In the genomic region with DNA sequence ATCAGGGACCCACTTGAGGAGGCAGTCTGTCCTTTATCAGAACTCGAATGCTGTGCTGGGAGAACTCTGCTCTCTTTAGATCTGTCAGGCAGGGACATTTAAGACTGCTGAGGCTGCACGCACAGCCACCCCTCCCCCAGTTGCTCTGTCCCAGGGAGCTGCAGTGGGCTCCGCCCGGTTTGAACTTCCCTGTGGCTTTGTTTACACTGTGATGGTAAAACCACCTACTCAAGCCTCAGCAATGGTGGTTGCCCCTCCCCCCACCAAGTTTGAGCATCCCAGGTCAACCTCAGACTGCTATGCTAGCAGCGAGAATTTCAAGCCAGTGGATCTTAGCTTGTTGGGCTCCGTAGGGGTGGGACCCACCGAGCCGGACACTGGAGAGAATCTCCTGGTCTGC, we compare ENCODE assay signal across 2 cellular contexts.
TF ChIP-seq lines count a peak whose summit lies in the region.

No MANE protein-coding gene starts in this region.

TF ChIP-seq in K562, 482 proteins besides CTCF, POLR2A, EP300 and RAD21:
- TF ChIP-seq, protein P1, sequence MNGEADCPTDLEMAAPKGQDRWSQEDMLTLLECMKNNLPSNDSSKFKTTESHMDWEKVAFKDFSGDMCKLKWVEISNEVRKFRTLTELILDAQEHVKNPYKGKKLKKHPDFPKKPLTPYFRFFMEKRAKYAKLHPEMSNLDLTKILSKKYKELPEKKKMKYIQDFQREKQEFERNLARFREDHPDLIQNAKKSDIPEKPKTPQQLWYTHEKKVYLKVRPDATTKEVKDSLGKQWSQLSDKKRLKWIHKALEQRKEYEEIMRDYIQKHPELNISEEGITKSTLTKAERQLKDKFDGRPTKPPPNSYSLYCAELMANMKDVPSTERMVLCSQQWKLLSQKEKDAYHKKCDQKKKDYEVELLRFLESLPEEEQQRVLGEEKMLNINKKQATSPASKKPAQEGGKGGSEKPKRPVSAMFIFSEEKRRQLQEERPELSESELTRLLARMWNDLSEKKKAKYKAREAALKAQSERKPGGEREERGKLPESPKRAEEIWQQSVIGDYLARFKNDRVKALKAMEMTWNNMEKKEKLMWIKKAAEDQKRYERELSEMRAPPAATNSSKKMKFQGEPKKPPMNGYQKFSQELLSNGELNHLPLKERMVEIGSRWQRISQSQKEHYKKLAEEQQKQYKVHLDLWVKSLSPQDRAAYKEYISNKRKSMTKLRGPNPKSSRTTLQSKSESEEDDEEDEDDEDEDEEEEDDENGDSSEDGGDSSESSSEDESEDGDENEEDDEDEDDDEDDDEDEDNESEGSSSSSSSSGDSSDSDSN (IDR thresholded peaks at IDR 0.05; ENCODE audit: borderline replicate concordance in 1 of 2, low read depth in 2 of 2, low read length in 2 of 2) = no peak
- TF ChIP-seq ATF1 (CRISPR knock-in tag; IDR thresholded peaks at IDR 0.05) (no peak), ATF1 (tag; IDR thresholded peaks at IDR 0.05) (no peak), RBM22 (IDR thresholded peaks at IDR 0.05; ENCODE audit: low read depth, low read length, poor library complexity, severe bottlenecking) (no peak)
- TF ChIP-seq, protein P2, sequence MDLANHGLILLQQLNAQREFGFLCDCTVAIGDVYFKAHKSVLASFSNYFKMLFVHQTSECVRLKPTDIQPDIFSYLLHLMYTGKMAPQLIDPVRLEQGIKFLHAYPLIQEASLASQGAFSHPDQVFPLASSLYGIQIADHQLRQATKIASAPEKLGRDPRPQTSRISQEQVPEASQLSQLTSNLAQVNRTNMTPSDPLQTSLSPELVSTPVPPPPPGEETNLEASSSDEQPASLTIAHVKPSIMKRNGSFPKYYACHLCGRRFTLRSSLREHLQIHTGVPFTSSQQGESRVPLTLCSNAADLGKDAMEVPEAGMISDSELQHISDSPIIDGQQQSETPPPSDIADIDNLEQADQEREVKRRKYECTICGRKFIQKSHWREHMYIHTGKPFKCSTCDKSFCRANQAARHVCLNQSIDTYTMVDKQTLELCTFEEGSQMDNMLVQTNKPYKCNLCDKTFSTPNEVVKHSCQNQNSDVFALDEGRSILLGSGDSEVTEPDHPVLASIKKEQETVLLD (IDR thresholded peaks at IDR 0.05) = no peak
TF ChIP-seq in K562: peak in this region for 0.

TF ChIP-seq in HepG2, 621 proteins besides CTCF, POLR2A, EP300 and RAD21:
- TF ChIP-seq RXRA (CRISPR knock-in tag; IDR thresholded peaks at IDR 0.05) = no peak
- TF ChIP-seq, protein P3, sequence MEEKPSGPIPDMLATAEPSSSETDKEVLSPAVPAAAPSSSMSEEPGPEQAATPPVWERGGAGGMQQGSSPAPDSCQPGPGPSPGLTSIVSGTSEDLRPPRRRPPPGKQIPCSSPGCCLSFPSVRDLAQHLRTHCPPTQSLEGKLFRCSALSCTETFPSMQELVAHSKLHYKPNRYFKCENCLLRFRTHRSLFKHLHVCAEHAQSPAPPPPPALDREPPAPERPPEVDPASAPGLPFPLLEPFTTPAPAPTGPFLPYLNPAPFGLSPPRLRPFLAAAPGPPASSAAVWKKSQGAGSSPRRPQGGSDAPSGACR (CRISPR knock-in tag; IDR thresholded peaks at IDR 0.05) = no peak
- TF ChIP-seq SNRNP70 (IDR thresholded peaks at IDR 0.05; ENCODE audit: low read depth, low read length) = no peak
- no peak for TF ChIP-seq JUND (CRISPR knock-in tag; IDR thresholded peaks at IDR 0.05)
- TF ChIP-seq, protein P4, sequence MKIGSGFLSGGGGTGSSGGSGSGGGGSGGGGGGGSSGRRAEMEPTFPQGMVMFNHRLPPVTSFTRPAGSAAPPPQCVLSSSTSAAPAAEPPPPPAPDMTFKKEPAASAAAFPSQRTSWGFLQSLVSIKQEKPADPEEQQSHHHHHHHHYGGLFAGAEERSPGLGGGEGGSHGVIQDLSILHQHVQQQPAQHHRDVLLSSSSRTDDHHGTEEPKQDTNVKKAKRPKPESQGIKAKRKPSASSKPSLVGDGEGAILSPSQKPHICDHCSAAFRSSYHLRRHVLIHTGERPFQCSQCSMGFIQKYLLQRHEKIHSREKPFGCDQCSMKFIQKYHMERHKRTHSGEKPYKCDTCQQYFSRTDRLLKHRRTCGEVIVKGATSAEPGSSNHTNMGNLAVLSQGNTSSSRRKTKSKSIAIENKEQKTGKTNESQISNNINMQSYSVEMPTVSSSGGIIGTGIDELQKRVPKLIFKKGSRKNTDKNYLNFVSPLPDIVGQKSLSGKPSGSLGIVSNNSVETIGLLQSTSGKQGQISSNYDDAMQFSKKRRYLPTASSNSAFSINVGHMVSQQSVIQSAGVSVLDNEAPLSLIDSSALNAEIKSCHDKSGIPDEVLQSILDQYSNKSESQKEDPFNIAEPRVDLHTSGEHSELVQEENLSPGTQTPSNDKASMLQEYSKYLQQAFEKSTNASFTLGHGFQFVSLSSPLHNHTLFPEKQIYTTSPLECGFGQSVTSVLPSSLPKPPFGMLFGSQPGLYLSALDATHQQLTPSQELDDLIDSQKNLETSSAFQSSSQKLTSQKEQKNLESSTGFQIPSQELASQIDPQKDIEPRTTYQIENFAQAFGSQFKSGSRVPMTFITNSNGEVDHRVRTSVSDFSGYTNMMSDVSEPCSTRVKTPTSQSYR (CRISPR knock-in tag; IDR thresholded peaks at IDR 0.05; ENCODE audit: borderline replicate concordance) = no peak
- TF ChIP-seq ZNF564 (CRISPR knock-in tag; IDR thresholded peaks at IDR 0.05) = no peak
- TF ChIP-seq GLI4 (CRISPR knock-in tag; IDR thresholded peaks at IDR 0.05; ENCODE audit: borderline replicate concordance) = no peak
- no peak for TF ChIP-seq KDM3A (CRISPR knock-in tag; IDR thresholded peaks at IDR 0.05; ENCODE audit: low read depth)
- no peak for TF ChIP-seq ZFAT (CRISPR knock-in tag; conservative IDR thresholded peaks at IDR 0.05)
- no peak for TF ChIP-seq RARA (CRISPR knock-in tag; IDR thresholded peaks at IDR 0.05)
- TF ChIP-seq, protein P5, sequence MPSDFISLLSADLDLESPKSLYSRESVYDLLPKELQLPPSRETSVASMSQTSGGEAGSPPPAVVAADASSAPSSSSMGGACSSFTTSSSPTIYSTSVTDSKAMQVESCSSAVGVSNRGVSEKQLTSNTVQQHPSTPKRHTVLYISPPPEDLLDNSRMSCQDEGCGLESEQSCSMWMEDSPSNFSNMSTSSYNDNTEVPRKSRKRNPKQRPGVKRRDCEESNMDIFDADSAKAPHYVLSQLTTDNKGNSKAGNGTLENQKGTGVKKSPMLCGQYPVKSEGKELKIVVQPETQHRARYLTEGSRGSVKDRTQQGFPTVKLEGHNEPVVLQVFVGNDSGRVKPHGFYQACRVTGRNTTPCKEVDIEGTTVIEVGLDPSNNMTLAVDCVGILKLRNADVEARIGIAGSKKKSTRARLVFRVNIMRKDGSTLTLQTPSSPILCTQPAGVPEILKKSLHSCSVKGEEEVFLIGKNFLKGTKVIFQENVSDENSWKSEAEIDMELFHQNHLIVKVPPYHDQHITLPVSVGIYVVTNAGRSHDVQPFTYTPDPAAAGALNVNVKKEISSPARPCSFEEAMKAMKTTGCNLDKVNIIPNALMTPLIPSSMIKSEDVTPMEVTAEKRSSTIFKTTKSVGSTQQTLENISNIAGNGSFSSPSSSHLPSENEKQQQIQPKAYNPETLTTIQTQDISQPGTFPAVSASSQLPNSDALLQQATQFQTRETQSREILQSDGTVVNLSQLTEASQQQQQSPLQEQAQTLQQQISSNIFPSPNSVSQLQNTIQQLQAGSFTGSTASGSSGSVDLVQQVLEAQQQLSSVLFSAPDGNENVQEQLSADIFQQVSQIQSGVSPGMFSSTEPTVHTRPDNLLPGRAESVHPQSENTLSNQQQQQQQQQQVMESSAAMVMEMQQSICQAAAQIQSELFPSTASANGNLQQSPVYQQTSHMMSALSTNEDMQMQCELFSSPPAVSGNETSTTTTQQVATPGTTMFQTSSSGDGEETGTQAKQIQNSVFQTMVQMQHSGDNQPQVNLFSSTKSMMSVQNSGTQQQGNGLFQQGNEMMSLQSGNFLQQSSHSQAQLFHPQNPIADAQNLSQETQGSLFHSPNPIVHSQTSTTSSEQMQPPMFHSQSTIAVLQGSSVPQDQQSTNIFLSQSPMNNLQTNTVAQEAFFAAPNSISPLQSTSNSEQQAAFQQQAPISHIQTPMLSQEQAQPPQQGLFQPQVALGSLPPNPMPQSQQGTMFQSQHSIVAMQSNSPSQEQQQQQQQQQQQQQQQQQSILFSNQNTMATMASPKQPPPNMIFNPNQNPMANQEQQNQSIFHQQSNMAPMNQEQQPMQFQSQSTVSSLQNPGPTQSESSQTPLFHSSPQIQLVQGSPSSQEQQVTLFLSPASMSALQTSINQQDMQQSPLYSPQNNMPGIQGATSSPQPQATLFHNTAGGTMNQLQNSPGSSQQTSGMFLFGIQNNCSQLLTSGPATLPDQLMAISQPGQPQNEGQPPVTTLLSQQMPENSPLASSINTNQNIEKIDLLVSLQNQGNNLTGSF (CRISPR knock-in tag; IDR thresholded peaks at IDR 0.05) = no peak
- TF ChIP-seq ZSCAN30 (CRISPR knock-in tag; IDR thresholded peaks at IDR 0.05) = no peak
- no peak for TF ChIP-seq ZKSCAN8 (CRISPR knock-in tag; IDR thresholded peaks at IDR 0.05; ENCODE audit: borderline replicate concordance)
- no peak for TF ChIP-seq ZNF652 (CRISPR knock-in tag; IDR thresholded peaks at IDR 0.05; ENCODE audit: borderline replicate concordance, low read depth)
- TF ChIP-seq ZBTB42 (CRISPR knock-in tag; IDR thresholded peaks at IDR 0.05) = no peak
- TF ChIP-seq XRCC5 (optimal IDR thresholded peaks at IDR 0.05; ENCODE audit: low read length) = no peak
- TF ChIP-seq, protein P6, sequence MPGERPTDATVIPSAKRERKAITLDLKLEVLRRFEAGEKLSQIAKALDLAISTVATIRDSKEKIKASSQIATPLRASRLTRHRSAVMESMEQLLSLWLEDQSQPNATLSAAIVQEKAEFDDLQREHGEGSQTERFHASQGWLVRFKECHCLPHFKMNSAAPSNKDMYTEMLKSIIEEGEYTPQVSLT (CRISPR knock-in tag; IDR thresholded peaks at IDR 0.05; ENCODE audit: borderline replicate concordance, low read depth) = no peak
- no peak for TF ChIP-seq ZNF616 (CRISPR knock-in tag; IDR thresholded peaks at IDR 0.05; ENCODE audit: low read depth)
- TF ChIP-seq, protein P7, sequence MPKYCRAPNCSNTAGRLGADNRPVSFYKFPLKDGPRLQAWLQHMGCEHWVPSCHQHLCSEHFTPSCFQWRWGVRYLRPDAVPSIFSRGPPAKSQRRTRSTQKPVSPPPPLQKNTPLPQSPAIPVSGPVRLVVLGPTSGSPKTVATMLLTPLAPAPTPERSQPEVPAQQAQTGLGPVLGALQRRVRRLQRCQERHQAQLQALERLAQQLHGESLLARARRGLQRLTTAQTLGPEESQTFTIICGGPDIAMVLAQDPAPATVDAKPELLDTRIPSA (CRISPR knock-in tag; IDR thresholded peaks at IDR 0.05; ENCODE audit: borderline replicate concordance) = no peak
- TF ChIP-seq SOX6 (IDR thresholded peaks at IDR 0.05) = no peak
- no peak for TF ChIP-seq SOX6 (CRISPR knock-in tag; IDR thresholded peaks at IDR 0.05)
